In the genomic region with DNA sequence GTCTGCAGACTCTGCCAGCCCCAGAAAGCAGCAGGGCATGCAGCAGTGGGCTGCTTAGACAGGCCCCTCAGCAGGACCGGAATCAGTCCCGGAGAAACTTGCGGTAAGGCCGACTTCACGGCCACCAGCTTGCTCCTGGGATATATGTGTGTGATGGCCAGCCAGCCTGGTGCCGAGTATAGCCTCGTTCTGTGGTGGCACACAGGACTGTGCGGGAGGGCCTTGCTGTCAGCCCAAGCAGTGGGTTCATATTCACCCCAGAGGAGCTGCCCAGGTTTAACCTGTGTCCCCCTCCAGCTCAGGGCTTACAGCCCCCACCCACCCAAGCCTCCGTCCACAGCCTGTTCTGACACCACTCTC, we compare ENCODE assay signal across 20 cellular contexts.
DNase-seq lines count a peak whose midpoint lies in the region; ATAC-seq and TF ChIP-seq lines count a peak whose summit lies in the region.
"Had no signal": no experiment of that assay in that cellular context is flagged by ENCODE, and none has a peak within 500 bp of the region (broad histone marks: within the 10 kb centered on the region; RNA-seq: fewer than 3 reads in every experiment).

No MANE protein-coding gene starts in this region.

- H3K27me3 Mint-ChIP-seq in natural killer cell (ENCODE audit: low read depth in 2 of 2) = no peaks in the 10 kb centered on the region
- H3K27me3 Mint-ChIP-seq: activated naive CD8-positive, alpha-beta T cell treated with anti-CD3 and anti-CD28 coated beads, Interleukin-2, amount 50 U/mL, for 24 hours; stimulated activated naive CD8-positive, alpha-beta T cell treated with anti-CD3 and anti-CD28 coated beads, Interleukin-15, Interleukin-2, amounts not matched to agents 100 ng/mL and 50 ng/mL, for 24 hours had no signal

- no peak for DNase-seq in SJSA1 (ENCODE audit: low read depth in 1 of 2, low spot score in 2 of 2)
- DNase-seq in esophagus squamous epithelium (lab: John Stamatoyannopoulos, UW) = no peak
- DNase-seq in ovary = peak in 1 of 5 donors; percentile 28
- DNase-seq in upper lobe of left lung = no peak
- no peak for DNase-seq in natural killer cell
- DNase-seq in kidney tubule cell (ENCODE audit: low spot score) = no peak
- DNase-seq: activated CD4-positive, alpha-beta T cell treated with anti-CD3 and anti-CD28 coated beads for 1 hour; activated naive CD8-positive, alpha-beta T cell treated with anti-CD3 and anti-CD28 coated beads, Interleukin-2, amount 50 U/mL, for 24 hours; central memory CD4-positive, alpha-beta T cell; COR-L47; GOT3; hippocampal formation; islet precursor cell; NCI-H1930; T-helper 9 cell had no signal

- no peaks in the 10 kb centered on the region for H3K9me3 Mint-ChIP-seq in natural killer cell
- H3K9me3 Mint-ChIP-seq: activated naive CD8-positive, alpha-beta T cell treated with anti-CD3 and anti-CD28 coated beads, Interleukin-2, amount 50 U/mL, for 24 hours; activated T-helper 2 cell treated with anti-CD3 and anti-CD28 coated beads, Interferon-gamma antibody, Interleukin-2, Interleukin-4, amounts not matched to agents 10 μg/mL and 5 μg/mL and 100 μg/mL, durations not matched to agents 14 hours and 24 hours and 36 hours; mesothelial cell of epicardium; stimulated activated naive CD8-positive, alpha-beta T cell treated with anti-CD3 and anti-CD28 coated beads, Interleukin-15, Interleukin-2, amounts not matched to agents 100 ng/mL and 50 ng/mL, for 24 hours had no signal

- no peaks in the 10 kb centered on the region for H3K4me1 Mint-ChIP-seq in natural killer cell
- H3K4me1 Mint-ChIP-seq: activated naive CD8-positive, alpha-beta T cell treated with anti-CD3 and anti-CD28 coated beads, Interleukin-2, amount 50 U/mL, for 24 hours; mesothelial cell of epicardium had no signal

- TF ChIP-seq EP300 in ovary (IDR thresholded peaks at IDR 0.05) (no peak), upper lobe of left lung (IDR thresholded peaks at IDR 0.05) (no peak)

- no peak for TF ChIP-seq POLR2A in esophagus squamous epithelium (IDR thresholded peaks at IDR 0.05)
- TF ChIP-seq POLR2A in ovary (IDR thresholded peaks at IDR 0.05) = no peak
- no peak for TF ChIP-seq POLR2A in upper lobe of left lung (IDR thresholded peaks at IDR 0.05)

- H3K9me3 ChIP-seq in SJSA1 (replicated peaks) (no peaks in the 10 kb centered on the region), esophagus squamous epithelium (no peaks in the 10 kb centered on the region), ovary (no peaks in the 10 kb centered on the region), upper lobe of left lung (no peaks in the 10 kb centered on the region)

- no peak for ATAC-seq in upper lobe of left lung (ENCODE audit: low FRiP score in 2 of 2)
- no peak for ATAC-seq in natural killer cell
- no peak for ATAC-seq in HG02970 (IDR thresholded peaks at IDR 0.05; ENCODE audit: low FRiP score, unreplicated experiment)
- ATAC-seq: activated naive CD8-positive, alpha-beta T cell treated with anti-CD3 and anti-CD28 coated beads, Interleukin-2, amount 50 U/mL, for 24 hours; K562 had no signal

- TF ChIP-seq CTCF in esophagus squamous epithelium (IDR thresholded peaks at IDR 0.05) = no peak
- no peak for TF ChIP-seq CTCF in ovary (IDR thresholded peaks at IDR 0.05)
- TF ChIP-seq CTCF in upper lobe of left lung (IDR thresholded peaks at IDR 0.05) = no peak
- no peak for TF ChIP-seq CTCF in natural killer cell (IDR thresholded peaks at IDR 0.05)

- H3K4me3 Mint-ChIP-seq in natural killer cell = no peak overlapping the region
- H3K4me3 Mint-ChIP-seq: activated naive CD8-positive, alpha-beta T cell treated with anti-CD3 and anti-CD28 coated beads, Interleukin-2, amount 50 U/mL, for 24 hours; mesothelial cell of epicardium; stimulated activated naive CD8-positive, alpha-beta T cell treated with anti-CD3 and anti-CD28 coated beads, Interleukin-15, Interleukin-2, amounts not matched to agents 100 ng/mL and 50 ng/mL, for 24 hours had no signal

- WGBS in esophagus squamous epithelium, 2 donors = 84 to 91% methylated on average over 2 to 4 of the region's 9 CpGs
- WGBS in ovary, 3 donors = 68 to 72% (median 71%) methylated on average over 4 to 9 of the region's 9 CpGs
- WGBS in upper lobe of left lung, 2 donors = 90 to 96% methylated on average over 2 to 9 of the region's 9 CpGs

- H3K27me3 ChIP-seq in SJSA1 (replicated peaks) (no peaks in the 10 kb centered on the region), esophagus squamous epithelium (no peaks in the 10 kb centered on the region), ovary (no peaks in the 10 kb centered on the region), upper lobe of left lung (no peaks in the 10 kb centered on the region)

- peaks cover 4% of the 10 kb centered on the region for H3K36me3 ChIP-seq in SJSA1
- peaks cover 38 to 100% (median 56%) of the 10 kb centered on the region in 3 donors for H3K36me3 ChIP-seq in esophagus squamous epithelium
- no peaks in the 10 kb centered on the region for H3K36me3 ChIP-seq in ovary
- peaks cover 24 to 97% (median 75%) of the 10 kb centered on the region in 4 donors for H3K36me3 ChIP-seq in upper lobe of left lung

- no peak overlapping the region for H3K4me3 ChIP-seq in SJSA1
- no peak overlapping the region for H3K4me3 ChIP-seq in esophagus squamous epithelium
- no peak overlapping the region for H3K4me3 ChIP-seq in ovary
- no peak overlapping the region for H3K4me3 ChIP-seq in upper lobe of left lung
- H3K4me3 ChIP-seq: K562 had no signal

- H3K27ac ChIP-seq in SJSA1 (peak overlapping the region; percentile 76; the same call in 1 of the 2 replicates), esophagus squamous epithelium (peak overlapping the region in 3 of 4 donors; percentile 52 to 62 (median 61)), ovary (peak overlapping the region; percentile 68 to 85), upper lobe of left lung (peak overlapping the region in 3 of 4 donors; percentile 52 to 74 (median 55))

- H3K4me1 ChIP-seq in SJSA1 (replicated peaks) (peaks cover 17% of the 10 kb centered on the region), esophagus squamous epithelium (peaks cover 10 to 33% (median 16%) of the 10 kb centered on the region in 3 donors), ovary (ENCODE audit: insufficient read depth) (peaks cover 13% of the 10 kb centered on the region), upper lobe of left lung (peaks cover 5 to 17% (median 12%) of the 10 kb centered on the region in 4 donors)

- intact Hi-C loops in esophagus squamous epithelium (cut with DNase I) (no loop called here), ovary (cut with DNase I) (no loop called here), natural killer cell (cut with micrococcal nuclease) (no loop called here)

- H3K36me3 Mint-ChIP-seq in natural killer cell = no peaks in the 10 kb centered on the region

- no peak overlapping the region for H3K27ac Mint-ChIP-seq in natural killer cell
- H3K27ac Mint-ChIP-seq: activated naive CD8-positive, alpha-beta T cell treated with anti-CD3 and anti-CD28 coated beads, Interleukin-2, amount 50 U/mL, for 24 hours; activated T-helper 2 cell treated with anti-CD3 and anti-CD28 coated beads, Interferon-gamma antibody, Interleukin-2, Interleukin-4, amounts not matched to agents 10 μg/mL and 5 μg/mL and 100 μg/mL, durations not matched to agents 14 hours and 24 hours and 36 hours; stimulated activated naive CD8-positive, alpha-beta T cell treated with anti-CD3 and anti-CD28 coated beads, Interleukin-15, Interleukin-2, amounts not matched to agents 100 ng/mL and 50 ng/mL, for 24 hours had no signal
